Comparison of ENCODE assay signal across 9 cellular contexts in genomic region chr2:189798312-189799029, GRCh38. TPM values are rescaled to one million over a fixed set of nuclear protein-coding genes. Genes with fewer than 3 reads are reported as not detected.
DNase-seq lines count a peak whose midpoint lies in the region; ATAC-seq and TF ChIP-seq lines count a peak whose summit lies in the region.
"Had no signal": no experiment of that assay in that cellular context is flagged by ENCODE, and none has a peak within 500 bp of the region (broad histone marks: within the 10 kb centered on the region; RNA-seq: fewer than 3 reads in every experiment).

No MANE protein-coding gene starts in this region.

- no peak overlapping the region for H3K4me3 ChIP-seq in SK-N-MC
- no peak overlapping the region for H3K4me3 ChIP-seq in foreskin fibroblast (ENCODE audit: low read depth in 1 of 2, low read length in 2 of 2)
- no peak overlapping the region for H3K4me3 ChIP-seq in WERI-Rb-1 (ENCODE audit: low read depth, low read length)

- intact Hi-C loops in Calu3 (cut with micrococcal nuclease; ENCODE audit: unreplicated experiment): loop anchor here (1.0 kb wide), 1 partner anchor 272 kb away; no protein-coding TSS in a partner anchor

- CTCF ChIA-PET in Calu3 (lab: Charles Lee): interaction anchor here (0.6 to 1.1 kb wide), 10 partner anchors 9 to 1723 kb away, joined by 3 to 9 read pairs (median 4); no protein-coding TSS in a partner anchor

- TF ChIP-seq CTCF in Calu3 (IDR thresholded peaks at IDR 0.05; ENCODE audit: unreplicated experiment) (peak; percentile 27), foreskin fibroblast (IDR thresholded peaks at IDR 0.05; ENCODE audit: low read depth, low read length) (peak; percentile 36), WERI-Rb-1 (IDR thresholded peaks at IDR 0.05; ENCODE audit: low read depth, low read length) (no peak)

- H3K27me3 ChIP-seq in WERI-Rb-1 (ENCODE audit: insufficient read depth, low read depth, severe bottlenecking): no peaks in the 10 kb centered on the region

- no peaks in the 10 kb centered on the region for H3K4me1 Mint-ChIP-seq in Calu3 (ENCODE audit: low read depth, unreplicated experiment)
- peaks cover 2 to 22% of the 10 kb centered on the region in 2 donors for H3K4me1 Mint-ChIP-seq in stimulated activated naive B cell treated with anti-CD40 and anti-IgM and Interleukin-4, amounts not matched to agents 10 μg/mL and 1 μg/mL and 100 μg/mL, for 72 hours

- H3K9me3 Mint-ChIP-seq in Calu3 (ENCODE audit: low read depth, unreplicated experiment): no peaks in the 10 kb centered on the region
- H3K9me3 Mint-ChIP-seq in stimulated activated naive B cell treated with anti-CD40 and anti-IgM and Interleukin-4, amounts not matched to agents 10 μg/mL and 1 μg/mL and 100 μg/mL, for 72 hours: no peaks in the 10 kb centered on the region
- H3K9me3 Mint-ChIP-seq: T-helper 1 cell treated with Interleukin-12 subunit alpha and Interleukin-12 subunit beta and Interleukin-4 antibody, amounts not matched to agents 30 μg/mL and 1 μg/mL, for 36 hours had no signal

- H3K4me3 Mint-ChIP-seq in Calu3 (ENCODE audit: low read depth, unreplicated experiment): no peak overlapping the region
- H3K4me3 Mint-ChIP-seq in stimulated activated naive B cell treated with anti-CD40 and anti-IgM and Interleukin-4, amounts not matched to agents 10 μg/mL and 1 μg/mL and 100 μg/mL, for 72 hours: no peak overlapping the region
- H3K4me3 Mint-ChIP-seq: T-helper 1 cell treated with Interleukin-12 subunit alpha and Interleukin-12 subunit beta and Interleukin-4 antibody, amounts not matched to agents 30 μg/mL and 1 μg/mL, for 36 hours had no signal

- ATAC-seq in GM19035 (IDR thresholded peaks at IDR 0.05; ENCODE audit: unreplicated experiment): peak; percentile 84
- peak; percentile 63 for ATAC-seq in HG03558 (IDR thresholded peaks at IDR 0.05; ENCODE audit: extremely low read depth, unreplicated experiment)
- ATAC-seq in stimulated activated naive B cell treated with anti-CD40 and anti-IgM and Interleukin-4, amounts not matched to agents 10 μg/mL and 1 μg/mL and 100 μg/mL, for 72 hours (replicated peaks): peak; percentile 63 to 67

- H3K27ac ChIP-seq in SK-N-MC (0 out of 2 replicates have a peak overlapping the region, but pooled peaks have one; percentile 16), WERI-Rb-1 (no peak overlapping the region)

- no peak overlapping the region for H3K27ac Mint-ChIP-seq in Calu3 (ENCODE audit: unreplicated experiment)
- H3K27ac Mint-ChIP-seq in stimulated activated naive B cell treated with anti-CD40 and anti-IgM and Interleukin-4, amounts not matched to agents 10 μg/mL and 1 μg/mL and 100 μg/mL, for 72 hours: no peak overlapping the region
- H3K27ac Mint-ChIP-seq: T-helper 1 cell treated with Interleukin-12 subunit alpha and Interleukin-12 subunit beta and Interleukin-4 antibody, amounts not matched to agents 30 μg/mL and 1 μg/mL, for 36 hours had no signal

- H3K9ac ChIP-seq in SK-N-MC (ENCODE audit: insufficient read length): no peak overlapping the region

- DNase-seq in Calu3 (no peak), SK-N-MC (ENCODE audit: low read depth, low spot score) (no peak), foreskin fibroblast (peak; percentile 44 to 73), UCSD-AML1 (lab: John Stamatoyannopoulos, UW; ENCODE audit: unreplicated experiment) (no peak), WERI-Rb-1 (no peak)
- DNase-seq in stimulated activated naive B cell treated with anti-CD40 and anti-IgM and Interleukin-4, amounts not matched to agents 10 μg/mL and 1 μg/mL and 100 μg/mL, for 72 hours: no peak

- no peaks in the 10 kb centered on the region for H3K27me3 Mint-ChIP-seq in Calu3 (ENCODE audit: unreplicated experiment)
- H3K27me3 Mint-ChIP-seq in stimulated activated naive B cell treated with anti-CD40 and anti-IgM and Interleukin-4, amounts not matched to agents 10 μg/mL and 1 μg/mL and 100 μg/mL, for 72 hours: no peaks in the 10 kb centered on the region

- peaks cover 71% of the 10 kb centered on the region for H3K36me3 ChIP-seq in SK-N-MC (ENCODE audit: insufficient read depth, low read length)
- H3K36me3 ChIP-seq in WERI-Rb-1: peaks cover 58% of the 10 kb centered on the region

- no peaks in the 10 kb centered on the region for H3K36me3 Mint-ChIP-seq in Calu3 (ENCODE audit: insufficient read depth, unreplicated experiment)
- peaks cover 21 to 28% of the 10 kb centered on the region in 2 donors for H3K36me3 Mint-ChIP-seq in stimulated activated naive B cell treated with anti-CD40 and anti-IgM and Interleukin-4, amounts not matched to agents 10 μg/mL and 1 μg/mL and 100 μg/mL, for 72 hours

- H3K9me3 ChIP-seq in SK-N-MC (ENCODE audit: low read depth, low read length): no peaks in the 10 kb centered on the region
- no peaks in the 10 kb centered on the region for H3K9me3 ChIP-seq in WERI-Rb-1 (ENCODE audit: severe bottlenecking)

- no TSS peak for BruUV-seq in Calu3 (replicated peaks; lab: Mats Ljungman, UMichigan)

RNA-seq across cellular contexts. Expression of gene PMS1, which starts 14.2 kb away (rescaled TPM):
- 30.1 and 43.8 TPM in 2 replicates for total RNA-seq in Calu3 (2022)

RNA-seq across cellular contexts. Expression of gene ORMDL1, which starts 14.3 kb away (rescaled TPM):
- total RNA-seq in Calu3 (2022): 58.4 TPM in 2 replicates

RNA-seq across cellular contexts. Expression of gene OSGEPL1, which starts 35.9 kb away (rescaled TPM):
- 7.5 and 8.6 TPM in 2 replicates for total RNA-seq in Calu3 (2022)

Comparison
In these comparisons a context has a peak if more than half of its experiments do, and no peak if none do; other contexts are left out.
1. DNase-seq: peak in foreskin fibroblast (2 of 2); none in Calu3 (single experiment), SK-N-MC (single experiment), stimulated activated naive B cell treated with anti-CD40 and anti-IgM and Interleukin-4, amounts not matched to agents 10 μg/mL and 1 μg/mL and 100 μg/mL, for 72 hours (single experiment), UCSD-AML1 (single experiment) and WERI-Rb-1 (single experiment).
2. Peak in every context shown above with its lines, with median percentiles within 50 percentile points of each other: ATAC-seq.